In genomic region chr22:50548046-50548912, GRCh38 we compare ENCODE assay signal across 10 cellular contexts. TPM values are rescaled to one million over a fixed set of nuclear protein-coding genes. Genes with fewer than 3 reads are reported as not detected.
DNase-seq lines count a peak whose midpoint lies in the region; ATAC-seq and TF ChIP-seq lines count a peak whose summit lies in the region.
"Had no signal": no experiment of that assay in that cellular context is flagged by ENCODE, and none has a peak within 500 bp of the region (broad histone marks: within the 10 kb centered on the region; RNA-seq: fewer than 3 reads in every experiment).

No MANE protein-coding gene starts in this region.

- H3K79me1 ChIP-seq in mesenchymal stem cell (replicated peaks; ENCODE audit: low read length, poor library complexity, severe bottlenecking) = no peaks in the 10 kb centered on the region

- no peak overlapping the region for H3K18ac ChIP-seq in mesenchymal stem cell (ENCODE audit: low read depth in 1 of 2, low read length in 2 of 2)

- peak in 1 of 3 donors; percentile 32 for TF ChIP-seq POLR2A in spleen (IDR thresholded peaks at IDR 0.05)

- H4K8ac ChIP-seq in mesenchymal stem cell (ENCODE audit: low read length) = no peak overlapping the region

- H4K20me1 ChIP-seq in smooth muscle cell (ENCODE audit: low read depth) = no peaks in the 10 kb centered on the region

- H3K36me3 ChIP-seq in spleen (no peaks in the 10 kb centered on the region), smooth muscle cell (ENCODE audit: low read depth) (no peaks in the 10 kb centered on the region), mesenchymal stem cell (ENCODE audit: control insufficient read depth in 1 of 2, insufficient read depth in 2 of 2, low read depth in 1 of 2, low read length in 2 of 2) (no peaks in the 10 kb centered on the region)

- peaks cover 35% of the 10 kb centered on the region for H3K4me1 Mint-ChIP-seq in activated B cell treated with CpG ODN at 0.5 μM for 24 hours

- no peaks in the 10 kb centered on the region for H3K9me3 ChIP-seq in spleen
- no peaks in the 10 kb centered on the region for H3K9me3 ChIP-seq in smooth muscle cell (replicated peaks; ENCODE audit: low read depth)
- no peaks in the 10 kb centered on the region for H3K9me3 ChIP-seq in mesenchymal stem cell (ENCODE audit: control insufficient read depth, low read length)

- H3K4me2 ChIP-seq in smooth muscle cell (no peak overlapping the region), mesenchymal stem cell (ENCODE audit: low read length, poor library complexity, severe bottlenecking) (no peak overlapping the region)

- H3K27me3 Mint-ChIP-seq in activated B cell treated with CpG ODN at 0.5 μM for 24 hours = no peaks in the 10 kb centered on the region

- H3K27me3 ChIP-seq in dorsolateral prefrontal cortex (peaks cover 0 to 66% (median 35%) of the 10 kb centered on the region in 45 donors), spleen (replicated peaks in 1 of 7) (peaks cover 0 to 34% (median 14%) of the 10 kb centered on the region in 7 donors), smooth muscle cell (ENCODE audit: low read depth) (no peaks in the 10 kb centered on the region), mesenchymal stem cell (ENCODE audit: control insufficient read depth in 1 of 2, insufficient read depth in 1 of 2, low read length in 2 of 2) (peaks cover 10 to 70% of the 10 kb centered on the region in 2 experiments)

- no peak for DNase-seq in GM12864 (ENCODE audit: low read depth)
- peak; percentile 60 for DNase-seq in activated B cell treated with CpG ODN at 0.5 μM for 24 hours
- DNase-seq in dorsolateral prefrontal cortex = no peak
- DNase-seq in spleen = peak; percentile 92
- DNase-seq in smooth muscle cell (lab: John Stamatoyannopoulos, UW; ENCODE audit: unreplicated experiment) = no peak
- DNase-seq in mesenchymal stem cell = no peak
- DNase-seq in HPDE6-E6E7 (ENCODE audit: extremely low spot score) = no peak
- DNase-seq in NCI-H2227 (lab: John Stamatoyannopoulos, UW; ENCODE audit: unreplicated experiment) = no peak

- no peak overlapping the region for H2BK120ac ChIP-seq in mesenchymal stem cell (ENCODE audit: low read depth, low read length)

- CTCF ChIA-PET in activated B cell treated with CpG ODN at 0.5 μM for 24 hours (lab: Charles Lee) = interaction anchor here (0.9 to 1.9 kb wide), 7 partner anchors 9 to 296 kb away, joined by 3 to 15 read pairs (median 8); partner anchors contain the start of genes SCO2 and SYCE3

- H3K4me1 ChIP-seq in spleen (peaks cover 20 to 76% (median 54%) of the 10 kb centered on the region in 6 donors), smooth muscle cell (ENCODE audit: low read depth) (peaks cover 8% of the 10 kb centered on the region), mesenchymal stem cell (ENCODE audit: control insufficient read depth, insufficient read depth, low read depth, low read length) (peaks cover 7% of the 10 kb centered on the region)

- H3K4ac ChIP-seq in mesenchymal stem cell (ENCODE audit: low read depth in 1 of 2, low read length in 2 of 2) = no peak overlapping the region

- no peak overlapping the region for H4K91ac ChIP-seq in mesenchymal stem cell (ENCODE audit: low read length)

- no peak overlapping the region for H3K27ac ChIP-seq in dorsolateral prefrontal cortex
- peak overlapping the region; percentile 37 to 87 (median 77) for H3K27ac ChIP-seq in spleen
- no peak overlapping the region for H3K27ac ChIP-seq in smooth muscle cell (ENCODE audit: low read depth)
- H3K27ac ChIP-seq in mesenchymal stem cell (ENCODE audit: low read length, poor library complexity, severe bottlenecking) = no peak overlapping the region

- H2BK12ac ChIP-seq in mesenchymal stem cell (ENCODE audit: low read length in 2 of 2) = no peak overlapping the region

- 6 to 17% (median 8%) methylated on average over 6 to 56 of the region's 56 CpGs for WGBS in spleen, 5 donors
- 94% methylated on average over 41 of the region's 56 CpGs for WGBS in smooth muscle cell (ENCODE audit: low lambda C conversion rate)
- WGBS in mesenchymal stem cell = 90% methylated on average over 52 of the region's 56 CpGs

- no peak overlapping the region for H2BK5ac ChIP-seq in mesenchymal stem cell (ENCODE audit: low read depth, low read length, poor library complexity, severe bottlenecking)

- H2AFZ ChIP-seq in smooth muscle cell (ENCODE audit: low read depth) (no peak overlapping the region), mesenchymal stem cell (ENCODE audit: low read depth, low read length) (no peak overlapping the region)

- H3K4me3 ChIP-seq in GM12864 (ENCODE audit: low read depth, low read length) (peak overlapping the region; percentile 30), dorsolateral prefrontal cortex (peak overlapping the region in 47 of 59 donors; percentile 5 to 56 (median 31)), spleen (peak overlapping the region; percentile 26 to 70 (median 46)), smooth muscle cell (no peak overlapping the region), mesenchymal stem cell (ENCODE audit: insufficient read depth in 1 of 2, low read depth in 1 of 2, low read length in 2 of 2) (no peak overlapping the region)

- H2BK15ac ChIP-seq in mesenchymal stem cell (ENCODE audit: low read depth, poor library complexity, severe bottlenecking) = no peak overlapping the region

- POLR2A ChIA-PET in activated B cell treated with CpG ODN at 0.5 μM for 24 hours (lab: Charles Lee) = interaction anchor here (0.7 to 16.7 kb wide), 15 partner anchors 9 to 80 kb away, joined by 3 to 946 read pairs (median 6); partner anchors contain the start of genes CHKB, LMF2, NCAPH2 and SCO2

- H3K23ac ChIP-seq in mesenchymal stem cell (ENCODE audit: low read length in 2 of 2) = no peak overlapping the region

- H3K9ac ChIP-seq in smooth muscle cell (ENCODE audit: low read depth) = no peak overlapping the region
- H3K9ac ChIP-seq in mesenchymal stem cell (ENCODE audit: low read length) = no peak overlapping the region

- no peak overlapping the region for H3K14ac ChIP-seq in mesenchymal stem cell (ENCODE audit: low read length in 2 of 2)

- no peaks in the 10 kb centered on the region for H3K9me3 Mint-ChIP-seq in activated B cell treated with CpG ODN at 0.5 μM for 24 hours

- H3K4me3 Mint-ChIP-seq in activated B cell treated with CpG ODN at 0.5 μM for 24 hours = peak overlapping the region; percentile 57

- no peaks in the 10 kb centered on the region for H3K36me3 Mint-ChIP-seq in activated B cell treated with CpG ODN at 0.5 μM for 24 hours (ENCODE audit: low read depth)

- no peaks in the 10 kb centered on the region for H3F3A ChIP-seq in smooth muscle cell (ENCODE audit: low read depth)

- no peaks in the 10 kb centered on the region for H3K79me2 ChIP-seq in smooth muscle cell (ENCODE audit: low read depth)

- H3K27ac Mint-ChIP-seq in activated B cell treated with CpG ODN at 0.5 μM for 24 hours = peak overlapping the region; percentile 65

- H2AK5ac ChIP-seq in mesenchymal stem cell (ENCODE audit: low read length, severe bottlenecking) = no peak overlapping the region

- ATAC-seq in activated B cell treated with CpG ODN at 0.5 μM for 24 hours (ENCODE audit: low read depth) = peak; percentile 45
- ATAC-seq: Panc1 had no signal

- intact Hi-C loops in activated B cell treated with CpG ODN at 0.5 μM for 24 hours (cut with micrococcal nuclease) = loop anchor here (1.0 to 10.0 kb wide), 2 partner anchors 14 to 583 kb away; partner anchors contain the start of genes PIM3 and SYCE3
- intact Hi-C loops in dorsolateral prefrontal cortex (cut with DNase I) = no loop called here
- intact Hi-C loops in spleen (cut with DNase I; ENCODE audit: low total_unique reads) = no loop called here

- TF ChIP-seq CTCF in GM12864 (IDR thresholded peaks at IDR 0.05; ENCODE audit: low read depth, low read length, missing control alignments) (peak; percentile 13), activated B cell treated with CpG ODN at 0.5 μM for 24 hours (IDR thresholded peaks at IDR 0.05) (no peak), dorsolateral prefrontal cortex (IDR thresholded peaks at IDR 0.05 in 54 of 56, conservative IDR thresholded peaks at IDR 0.05 in 2 of 56; ENCODE audit: low read depth in 1 of 56, partially characterized antibody in 56 of 56) (no peak), spleen (IDR thresholded peaks at IDR 0.05 in 8 of 11, conservative IDR thresholded peaks at IDR 0.05 in 3 of 11) (peak in 5 of 11 experiments; percentile 7 to 46 (median 29)), smooth muscle cell (IDR thresholded peaks at IDR 0.05; ENCODE audit: borderline replicate concordance, insufficient read depth, poor library complexity, severe bottlenecking) (no peak)

RNA-seq across cellular contexts. Expression of gene KLHDC7B, which starts 2.6 kb away (rescaled TPM):
- 4.9 and 5.2 TPM in 2 replicates for total RNA-seq in activated B cell treated with CpG ODN at 0.5 μM for 24 hours
- under 1 TPM in 40 of 120 experiments, not detected in 80; 0.13 to 0.68 (median 0.21) TPM for total RNA-seq in dorsolateral prefrontal cortex
- total RNA-seq in spleen = 1 to 10 TPM; 2.6 to 5.0 (median 3.4) TPM
- polyA plus RNA-seq in spleen = 1 to 10 TPM; 2.6 to 3.8 (median 3.5) TPM
- 0.31 and 1.1 TPM in 2 replicates for total RNA-seq in smooth muscle cell
- polyA plus RNA-seq in smooth muscle cell = 1.5 and 2.2 TPM in 2 replicates
- 0.48 TPM for polyA plus RNA-seq in mesenchymal stem cell (2013, experiment 1 of 2)
- 0.51 TPM for polyA plus RNA-seq in mesenchymal stem cell (2013, experiment 2 of 2)
- polyA plus RNA-seq: neural cell had no signal

RNA-seq across cellular contexts. Expression of gene SYCE3, which starts 14.4 kb away (rescaled TPM):
- total RNA-seq in activated B cell treated with CpG ODN at 0.5 μM for 24 hours (not detected in 2 replicates), dorsolateral prefrontal cortex (1 to 10 TPM in 14 of 120 experiments, not detected in 106; 1.4 to 6.0 (median 2.0) TPM), spleen (1 to 10 TPM in 1 of 7 donors, not detected in 6; 3.0 TPM), smooth muscle cell (not detected in 2 replicates)
- polyA plus RNA-seq in spleen (under 1 TPM in 1 of 3 donors, not detected in 2; 0.50 TPM), smooth muscle cell (not detected in 2 replicates)
- polyA plus RNA-seq in mesenchymal stem cell (2013, experiment 1 of 2) = 0.37 TPM
- 0.37 TPM for polyA plus RNA-seq in mesenchymal stem cell (2013, experiment 2 of 2)
- polyA plus RNA-seq: neural cell had no signal

RNA-seq across cellular contexts. Expression of gene TYMP, which starts 18.5 kb away (rescaled TPM):
- 91.8 and 92.9 TPM in 2 replicates for total RNA-seq in activated B cell treated with CpG ODN at 0.5 μM for 24 hours
- 10 to 100 TPM in 50 of 120 experiments, 1 to 10 TPM in 70; 1.4 to 47.4 (median 7.6) TPM for total RNA-seq in dorsolateral prefrontal cortex
- 100 to 1,000 TPM in 6 of 7 donors, 10 to 100 TPM in 1; 73.7 to 284 (median 152) TPM for total RNA-seq in spleen
- 100 to 1,000 TPM in 1 of 3 donors, 10 to 100 TPM in 2; 88.3 to 166 (median 92.3) TPM for polyA plus RNA-seq in spleen
- total RNA-seq in smooth muscle cell = 85.8 and 87.4 TPM in 2 replicates
- polyA plus RNA-seq in smooth muscle cell = 263 and 287 TPM in 2 replicates
- polyA plus RNA-seq in mesenchymal stem cell (2013, experiment 1 of 2) = 18.0 TPM
- polyA plus RNA-seq in mesenchymal stem cell (2013, experiment 2 of 2) = 17.4 TPM

RNA-seq across cellular contexts. Expression of gene SCO2, which starts 22.9 kb away (rescaled TPM):
- total RNA-seq in activated B cell treated with CpG ODN at 0.5 μM for 24 hours (7.1 and 11.6 TPM in 2 replicates), dorsolateral prefrontal cortex (10 to 100 TPM in 4 of 120 experiments, 1 to 10 TPM in 45, under 1 TPM in 4, not detected in 67; 0.59 to 11.9 (median 2.8) TPM), spleen (1 to 10 TPM in 6 of 7 donors, not detected in 1; 1.2 to 7.4 (median 5.0) TPM), smooth muscle cell (1.5 and 3.2 TPM in 2 replicates)
- polyA plus RNA-seq in spleen (10 to 100 TPM in 2 of 3 donors, 1 to 10 TPM in 1; 4.4 to 12.7 (median 12.0) TPM), smooth muscle cell (17.6 and 22.6 TPM in 2 replicates)
- polyA plus RNA-seq in mesenchymal stem cell (2013, experiment 1 of 2) = 0.41 TPM
- 0.84 TPM for polyA plus RNA-seq in mesenchymal stem cell (2013, experiment 2 of 2)

RNA-seq across cellular contexts. Expression of gene CPT1B, which starts 29.9 kb away (rescaled TPM):
- total RNA-seq in activated B cell treated with CpG ODN at 0.5 μM for 24 hours (32.2 and 33.5 TPM in 2 replicates), dorsolateral prefrontal cortex (10 to 100 TPM; 16.1 to 79.3 (median 36.8) TPM), spleen (10 to 100 TPM; 25.0 to 46.4 (median 31.5) TPM), smooth muscle cell (13.1 and 19.3 TPM in 2 replicates)
- polyA plus RNA-seq in spleen (10 to 100 TPM; 23.6 to 55.3 (median 37.0) TPM), smooth muscle cell (20.7 and 38.3 TPM in 2 replicates)
- polyA plus RNA-seq in mesenchymal stem cell (2013, experiment 1 of 2) = 8.8 TPM
- polyA plus RNA-seq in mesenchymal stem cell (2013, experiment 2 of 2) = 8.1 TPM

Comparison
In these comparisons a context has a peak if more than half of its experiments do, and no peak if none do; other contexts are left out.
1. DNase-seq: peak in activated B cell treated with CpG ODN at 0.5 μM for 24 hours (single experiment) and spleen (single experiment); none in GM12864 (single experiment), dorsolateral prefrontal cortex (0 of 10), smooth muscle cell (single experiment), mesenchymal stem cell (single experiment), HPDE6-E6E7 (single experiment) and NCI-H2227 (single experiment).
2. H3K4me3 ChIP-seq: peak in GM12864 (single experiment), dorsolateral prefrontal cortex (47 of 59) and spleen (8 of 8); none in smooth muscle cell (single experiment) and mesenchymal stem cell (0 of 2).
3. H3K27ac ChIP-seq: peak in spleen (8 of 8); none in dorsolateral prefrontal cortex (0 of 59), smooth muscle cell (single experiment) and mesenchymal stem cell (single experiment).